Comparison of ENCODE assay signal across 8 cellular contexts in genomic region chr2:233082222-233082933, GRCh38. TPM values are rescaled to one million over a fixed set of nuclear protein-coding genes. Genes with fewer than 3 reads are reported as not detected.
A peak's percentile ranks its signal among the peaks of the same experiment; 100 is the strongest.
DNase-seq lines count a peak whose midpoint lies in the region; ATAC-seq and TF ChIP-seq lines count a peak whose summit lies in the region.

No MANE protein-coding gene starts in this region.

- DNase-seq in NB4 (ENCODE audit: low read depth) (peak; percentile 77), NCI-H2081 treated with DMSO at 0.1 percent for 48 hours (lab: John Stamatoyannopoulos, UW) (no peak), dedifferentiated amniotic fluid mesenchymal stem cell (ENCODE audit: extremely low spot score) (no peak)
- no peak for DNase-seq in stimulated activated naive CD4-positive, alpha-beta T cell treated with Interleukin-2 at 50 U/mL for 16 hours (lab: John Stamatoyannopoulos, UW)
- no peak for DNase-seq in stimulated activated CD4-positive, alpha-beta T cell treated with anti-CD3 and anti-CD28 coated beads, Interleukin-2, amount 100 ng/mL, for 48 hours

- WGBS in gastroesophageal sphincter (ENCODE audit: low coverage in 1 of 2), 2 donors: 54 to 65% methylated on average over 10 to 11 of the region's 11 CpGs

- TF ChIP-seq POLR2A in GM18526 (IDR thresholded peaks at IDR 0.05; ENCODE audit: extremely low read depth, insufficient read length): peak; percentile 39
- no peak for TF ChIP-seq POLR2A in NB4 (IDR thresholded peaks at IDR 0.05; ENCODE audit: extremely low read depth, insufficient read length)
- no peak for TF ChIP-seq POLR2A in gastroesophageal sphincter (IDR thresholded peaks at IDR 0.05)

- no peak for TF ChIP-seq EP300 in gastroesophageal sphincter (IDR thresholded peaks at IDR 0.05)

- no peaks in the 10 kb centered on the region for H3K27me3 ChIP-seq in gastroesophageal sphincter

- ATAC-seq in GM21825 (IDR thresholded peaks at IDR 0.05; ENCODE audit: unreplicated experiment) (peak; percentile 39), gastroesophageal sphincter (no peak)

- H3K4me3 ChIP-seq in NB4 (ENCODE audit: low read depth, low read length) (no peak overlapping the region), gastroesophageal sphincter (no peak overlapping the region)

- peak overlapping the region in 3 of 4 donors; percentile 70 to 74 (median 70) for H3K27ac ChIP-seq in gastroesophageal sphincter

- H3K4me1 ChIP-seq in gastroesophageal sphincter: peaks cover 0 to 9% (median 3%) of the 10 kb centered on the region in 3 donors

- no peak for TF ChIP-seq CTCF in NB4 (IDR thresholded peaks at IDR 0.05; ENCODE audit: low read depth, low read length)
- TF ChIP-seq CTCF in gastroesophageal sphincter (IDR thresholded peaks at IDR 0.05): no peak

- H3K9me3 ChIP-seq in gastroesophageal sphincter: no peaks in the 10 kb centered on the region

- H3K36me3 ChIP-seq in gastroesophageal sphincter: no peaks in the 10 kb centered on the region

RNA-seq across cellular contexts. Expression of gene INPP5D, which starts 22.2 kb away (rescaled TPM):
- 10 to 100 TPM in 2 of 4 donors, 1 to 10 TPM in 2; 6.5 to 12.4 (median 9.3) TPM for total RNA-seq in gastroesophageal sphincter

RNA-seq across cellular contexts. Expression of gene NEU2, which starts 49.9 kb away (rescaled TPM):
- not detected for total RNA-seq in gastroesophageal sphincter
